Comparison of ENCODE assay signal across 8 cellular contexts in genomic region chr19:38656171-38656981, GRCh38. TPM values are rescaled to one million over a fixed set of nuclear protein-coding genes. Genes with fewer than 3 reads are reported as not detected.
A peak's percentile ranks its signal among the peaks of the same experiment; 100 is the strongest.
DNase-seq lines count a peak whose midpoint lies in the region; ATAC-seq and TF ChIP-seq lines count a peak whose summit lies in the region.

No MANE protein-coding gene starts in this region.

- peaks cover 81% of the 10 kb centered on the region for H3K4me1 ChIP-seq in hepatocyte (ENCODE audit: insufficient read depth)
- H3K4me1 ChIP-seq in thoracic aorta (ENCODE audit: control insufficient read depth in 1 of 2, low read depth in 2 of 2) = peaks cover 78 to 95% of the 10 kb centered on the region in 2 donors

- peak overlapping the region; percentile 92 for H3K27ac Mint-ChIP-seq in activated T-cell treated with anti-CD3 and anti-CD28 coated beads, Interleukin-2, amount 50 U/mL, for 24 hours
- H3K27ac Mint-ChIP-seq in activated naive CD8-positive, alpha-beta T cell = peak overlapping the region; percentile 86

- peak overlapping the region; percentile 57 for H3K4me3 Mint-ChIP-seq in activated T-cell treated with anti-CD3 and anti-CD28 coated beads, Interleukin-2, amount 50 U/mL, for 24 hours
- peak overlapping the region; percentile 77 for H3K4me3 Mint-ChIP-seq in activated naive CD8-positive, alpha-beta T cell

- peaks cover 87% of the 10 kb centered on the region for H3K79me2 ChIP-seq in hepatocyte

- no peak for ATAC-seq in thoracic aorta (ENCODE audit: insufficient number of reproducible peaks, low FRiP score, low read depth)
- ATAC-seq in HG03039 (IDR thresholded peaks at IDR 0.05; ENCODE audit: unreplicated experiment) = no peak
- ATAC-seq in GM18858 (IDR thresholded peaks at IDR 0.05; ENCODE audit: unreplicated experiment) = no peak

- TF ChIP-seq CTCF in hepatocyte (IDR thresholded peaks at IDR 0.05; ENCODE audit: poor library complexity) (no peak), thoracic aorta (IDR thresholded peaks at IDR 0.05) (no peak)

- peaks cover 65% of the 10 kb centered on the region for H3K36me3 Mint-ChIP-seq in activated T-cell treated with anti-CD3 and anti-CD28 coated beads, Interleukin-2, amount 50 U/mL, for 24 hours (ENCODE audit: low read depth)
- peaks cover 15% of the 10 kb centered on the region for H3K36me3 Mint-ChIP-seq in activated naive CD8-positive, alpha-beta T cell

- 86% methylated on average over 7 of the region's 7 CpGs for whole genome bisulfite sequencing in hepatocyte (ENCODE audit: low lambda C conversion rate, missing lambda C conversion rate)

- peaks cover 83% of the 10 kb centered on the region for H3K4me1 Mint-ChIP-seq in activated T-cell treated with anti-CD3 and anti-CD28 coated beads, Interleukin-2, amount 50 U/mL, for 24 hours (ENCODE audit: low read depth)
- H3K4me1 Mint-ChIP-seq in activated naive CD8-positive, alpha-beta T cell (ENCODE audit: low read depth) = peaks cover 49% of the 10 kb centered on the region

- H3K36me3 ChIP-seq in hepatocyte (replicated peaks; ENCODE audit: insufficient read depth, low read depth) = no peaks in the 10 kb centered on the region
- H3K36me3 ChIP-seq in thoracic aorta = no peaks in the 10 kb centered on the region

- no peaks in the 10 kb centered on the region for H3K9me2 ChIP-seq in hepatocyte (replicated peaks; ENCODE audit: insufficient read depth)

- no peak overlapping the region for H2AFZ ChIP-seq in hepatocyte

- H3K27me3 Mint-ChIP-seq in activated T-cell treated with anti-CD3 and anti-CD28 coated beads, Interleukin-2, amount 50 U/mL, for 24 hours = peaks cover 5% of the 10 kb centered on the region
- H3K27me3 Mint-ChIP-seq in activated naive CD8-positive, alpha-beta T cell = peaks cover 9% of the 10 kb centered on the region

- H3K4me3 ChIP-seq in hepatocyte (no peak overlapping the region), thoracic aorta (peak overlapping the region; percentile 96)

- H3K27me3 ChIP-seq in hepatocyte (no peaks in the 10 kb centered on the region), thoracic aorta (replicated peaks; ENCODE audit: insufficient read depth) (no peaks in the 10 kb centered on the region)

- DNase-seq in activated T-cell treated with anti-CD3 and anti-CD28 coated beads, Interleukin-2, amount 50 U/mL, for 24 hours = no peak
- no peak for DNase-seq in activated T-cell treated with anti-CD3 and anti-CD28 coated beads, Interleukin-2, amount 50 U/mL, for 1 hour
- no peak for DNase-seq in hepatocyte (ENCODE audit: low spot score)
- no peak for DNase-seq in thoracic aorta (ENCODE audit: low spot score)
- DNase-seq in inferior parietal cortex (ENCODE audit: extremely low spot score) = no peak

- H3K4me2 ChIP-seq in hepatocyte = no peak overlapping the region

- H3K27ac ChIP-seq in hepatocyte (peak overlapping the region; percentile 85), thoracic aorta (peak overlapping the region; percentile 99 to 100)

- peaks cover 34% of the 10 kb centered on the region for H4K20me1 ChIP-seq in hepatocyte (ENCODE audit: insufficient read depth, poor library complexity, severe bottlenecking)

- H3K9me3 Mint-ChIP-seq in activated T-cell treated with anti-CD3 and anti-CD28 coated beads, Interleukin-2, amount 50 U/mL, for 24 hours = no peaks in the 10 kb centered on the region
- H3K9me3 Mint-ChIP-seq in activated naive CD8-positive, alpha-beta T cell (ENCODE audit: low read depth) = no peaks in the 10 kb centered on the region

- H3K9me3 ChIP-seq in hepatocyte (ENCODE audit: low read depth) (no peaks in the 10 kb centered on the region), thoracic aorta (no peaks in the 10 kb centered on the region)

RNA-seq across cellular contexts. Expression of gene ACTN4, which starts 8.9 kb away (rescaled TPM):
- total RNA-seq in hepatocyte = 278 and 321 TPM in 2 replicates
- 54.4 and 59.3 TPM in 2 replicates for polyA plus RNA-seq in hepatocyte
- 1,000 to 10,000 TPM in 1 of 2 donors, 100 to 1,000 TPM in 1; 668 to 1,387 TPM for total RNA-seq in thoracic aorta

RNA-seq across cellular contexts. Expression of gene EIF3K, which starts 37.4 kb away (rescaled TPM):
- total RNA-seq in hepatocyte = 309 and 354 TPM in 2 replicates
- polyA plus RNA-seq in hepatocyte = 170 and 171 TPM in 2 replicates
- total RNA-seq in thoracic aorta = 100 to 1,000 TPM; 237 to 302 TPM

RNA-seq across cellular contexts. Expression of gene MAP4K1, which starts 38.6 kb away (rescaled TPM):
- total RNA-seq in hepatocyte (0.57 and 0.96 TPM in 2 replicates), thoracic aorta (10 to 100 TPM in 1 of 2 donors, 1 to 10 TPM in 1; 4.6 to 33.7 TPM)
- polyA plus RNA-seq in hepatocyte = 2.6 and 4.5 TPM in 2 replicates
